8 cellular contexts compared by ENCODE assay signal in the genomic region with DNA sequence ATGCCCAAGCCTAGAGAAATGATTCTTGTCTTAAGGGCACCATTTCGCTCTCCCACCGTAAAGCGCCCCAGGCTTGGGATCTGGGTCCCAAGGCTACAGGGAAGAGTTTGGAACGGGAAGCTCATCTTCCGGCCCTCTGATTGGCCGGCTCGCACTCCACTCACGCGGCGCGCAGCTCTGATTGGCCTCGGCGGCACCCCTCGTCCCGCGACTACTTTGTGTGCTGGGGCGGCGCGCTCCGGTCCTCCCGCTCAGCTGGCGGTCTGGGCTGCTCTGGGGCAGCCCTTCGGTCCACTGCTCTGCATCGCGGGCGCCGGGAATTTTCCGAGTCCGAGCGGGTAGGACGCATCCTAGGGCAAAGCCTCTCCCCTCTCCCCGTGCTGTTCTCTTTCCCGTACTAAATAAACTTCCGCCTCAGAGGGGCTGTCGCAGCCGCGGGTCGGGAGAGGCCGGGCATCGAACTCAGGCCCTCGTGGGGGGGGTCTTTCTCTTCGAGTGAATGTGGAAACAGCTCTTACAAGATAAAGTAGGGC. TPM values are rescaled to one million over a fixed set of nuclear protein-coding genes. Genes with fewer than 3 reads are reported as not detected.
DNase-seq lines count a peak whose midpoint lies in the region; ATAC-seq and TF ChIP-seq lines count a peak whose summit lies in the region.

No MANE protein-coding gene starts in this region.

- DNase-seq in GM12864 (ENCODE audit: low read depth) (peak; percentile 54), NCI-H1105 treated with DMSO at 0.1 percent for 48 hours (lab: John Stamatoyannopoulos, UW) (peak; percentile 90), T-helper 1 cell (peak; percentile 57 to 83 (median 74)), amniotic stem cell (lab: John Stamatoyannopoulos, UW) (peak; percentile 77), left ventricle myocardium superior (peak; percentile 96), prostate gland (ENCODE audit: low spot score) (peak; percentile 93)

- TF ChIP-seq POLR2A in prostate gland (IDR thresholded peaks at IDR 0.05), result peak; percentile 69

- H3K9me3 ChIP-seq in prostate gland, result no peaks in the 10 kb centered on the region

- 0% methylated on average over 34 of the region's 42 CpGs for WGBS in prostate gland
- under 1% methylated on average over 42 of the region's 42 CpGs for WGBS in urinary bladder

- peak; percentile 51 for ATAC-seq in HG02623 (IDR thresholded peaks at IDR 0.05; ENCODE audit: unreplicated experiment)
- ATAC-seq in left ventricle myocardium superior, result peak; percentile 91

- H3K4me1 ChIP-seq in prostate gland (replicated peaks) (no peaks in the 10 kb centered on the region), urinary bladder (ENCODE audit: insufficient read depth) (no peaks in the 10 kb centered on the region)

- H3K27ac ChIP-seq in prostate gland, result peak overlapping the region; percentile 86 to 91
- peak overlapping the region; percentile 84 for H3K27ac ChIP-seq in urinary bladder (ENCODE audit: low read depth)

- intact Hi-C loops in left ventricle myocardium superior (cut with micrococcal nuclease) (loop anchor here (10.0 kb wide), 1 partner anchor 523 kb away; no protein-coding TSS in a partner anchor), prostate gland (cut with DNase I) (loop anchor here (5.0 kb wide), 2 partner anchors 254 to 424 kb away; partner anchors contain the start of gene FNTB)

- H3K4me3 ChIP-seq in GM12864 (ENCODE audit: low read depth, low read length), result peak overlapping the region; percentile 99
- peak overlapping the region; percentile 61 to 81 for H3K4me3 ChIP-seq in prostate gland
- peak overlapping the region; percentile 86 for H3K4me3 ChIP-seq in urinary bladder (ENCODE audit: low read depth, low read length)

- TF ChIP-seq CTCF in GM12864 (IDR thresholded peaks at IDR 0.05; ENCODE audit: low read depth, low read length, missing control alignments), result no peak
- peak in 1 of 4 experiments; percentile 18 for TF ChIP-seq CTCF in prostate gland (IDR thresholded peaks at IDR 0.05)

- H3K36me3 ChIP-seq in prostate gland (no peaks in the 10 kb centered on the region), urinary bladder (ENCODE audit: insufficient read depth) (no peaks in the 10 kb centered on the region)

- no peaks in the 10 kb centered on the region for H3K27me3 ChIP-seq in prostate gland (replicated peaks; ENCODE audit: insufficient read depth)

RNA-seq across cellular contexts. Expression of gene FUT8, which starts 0.8 kb away (rescaled TPM):
- total RNA-seq in left ventricle myocardium superior (11.5 TPM), prostate gland (10 to 100 TPM; 12.4 to 27.9 TPM), urinary bladder (62.1 TPM)
- 20.9 TPM for polyA plus RNA-seq in urinary bladder

Comparison
In these comparisons a context has a peak if more than half of its experiments do, and no peak if none do; other contexts are left out.
1. Peak in every context shown above with its lines: DNase-seq, ATAC-seq, H3K4me3 ChIP-seq and H3K27ac ChIP-seq.